8 cellular contexts compared by ENCODE assay signal in genomic region chr11:65095427-65095826, GRCh38. TPM values are rescaled to one million over a fixed set of nuclear protein-coding genes. Genes with fewer than 3 reads are reported as not detected.
DNase-seq lines count a peak whose midpoint lies in the region; ATAC-seq, FAIRE-seq and TF ChIP-seq lines count a peak whose summit lies in the region.

No MANE protein-coding gene starts in this region.

- TF ChIP-seq POLR2A in GM12878 (IDR thresholded peaks at IDR 0.05; ENCODE audit: low read depth, low read length), result no peak
- no peak for TF ChIP-seq POLR2A in transverse colon (IDR thresholded peaks at IDR 0.05)

- H3K79me2 ChIP-seq in GM12878 (ENCODE audit: control insufficient read depth, insufficient read depth, low read length), result peaks cover 9% of the 10 kb centered on the region

- no peak for ATAC-seq in GM12878

- intact Hi-C loops in activated naive CD4-positive, alpha-beta T cell treated with anti-CD3 and anti-CD28 coated beads for 36 hours (cut with micrococcal nuclease), result no loop called here
- intact Hi-C loops in GM12878 (cut with micrococcal nuclease; ENCODE audit: unreplicated experiment), result loop anchor here (5.0 kb wide), 1 partner anchor 83 kb away; the partner anchor contains the start of gene ARL2
- intact Hi-C loops in transverse colon (cut with DNase I; ENCODE audit: low total_unique reads), result no loop called here

- BruUV-seq in GM12878 (replicated peaks; lab: Mats Ljungman, UMichigan), result no TSS peak

- peak overlapping the region; percentile 66 for H3K4me2 ChIP-seq in GM12878 (ENCODE audit: control insufficient read depth, insufficient read depth)

- no peak overlapping the region for H3K4me3 ChIP-seq in GM12878
- H3K4me3 ChIP-seq in transverse colon, result peak overlapping the region in 1 of 4 donors; percentile 86

- H2AFZ ChIP-seq in GM12878 (ENCODE audit: control insufficient read depth, low read depth, low read length), result peak overlapping the region; percentile 98

- no peak overlapping the region; the same call in 1 of the 2 replicates for H3K9ac ChIP-seq in GM12878 (ENCODE audit: control insufficient read depth, insufficient read depth, low read length)

- no peaks in the 10 kb centered on the region for H3K36me3 ChIP-seq in GM12878 (ENCODE audit: control insufficient read depth in 2 of 2, insufficient read depth in 2 of 2, low read length in 1 of 2)
- peaks cover 0 to 9% (median 0%) of the 10 kb centered on the region in 4 donors for H3K36me3 ChIP-seq in transverse colon

- H3K4me1 ChIP-seq in GM12878 (ENCODE audit: control insufficient read depth, insufficient read depth, low read length) (peaks cover 4% of the 10 kb centered on the region), transverse colon (peaks cover 8 to 17% (median 14%) of the 10 kb centered on the region in 4 donors)

- H3K4me3 Mint-ChIP-seq in activated naive CD4-positive, alpha-beta T cell treated with anti-CD3 and anti-CD28 coated beads for 36 hours, result peak overlapping the region; percentile 94

- H3K27ac ChIP-seq in GM12878 (ENCODE audit: control insufficient read depth, insufficient read depth) (0 out of 2 replicates have a peak overlapping the region, but pooled peaks have one; percentile 45), transverse colon (peak overlapping the region; percentile 90 to 95 (median 94))

- peaks cover 17% of the 10 kb centered on the region for H3K4me1 Mint-ChIP-seq in activated naive CD4-positive, alpha-beta T cell treated with anti-CD3 and anti-CD28 coated beads for 36 hours (ENCODE audit: low read depth)

- no peak for TF ChIP-seq RAD21 in GM12878 (IDR thresholded peaks at IDR 0.05; ENCODE audit: insufficient read depth, low read depth, low read length)

- DNase-seq in activated naive CD4-positive, alpha-beta T cell treated with anti-CD3 and anti-CD28 coated beads for 36 hours, result no peak
- DNase-seq in activated naive CD4-positive, alpha-beta T cell treated with Interleukin-2 at 50 U/mL for 16 hours, result no peak
- no peak for DNase-seq in GM12878 (ENCODE audit: low read depth, low spot score)
- peak; percentile 7 for DNase-seq in medulla oblongata (ENCODE audit: extremely low spot score)
- DNase-seq in transverse colon, result no peak
- DNase-seq in DMS53 (lab: John Stamatoyannopoulos, UW), result no peak
- DNase-seq in germinal center (ENCODE audit: low spot score), result no peak
- no peak for DNase-seq in NCI-H2196 treated with DMSO at 0.1 percent for 48 hours (lab: John Stamatoyannopoulos, UW; ENCODE audit: unreplicated experiment)

- H3K9me3 Mint-ChIP-seq in activated naive CD4-positive, alpha-beta T cell treated with anti-CD3 and anti-CD28 coated beads for 36 hours, result no peaks in the 10 kb centered on the region

- peaks cover 2% of the 10 kb centered on the region for H3K36me3 Mint-ChIP-seq in activated naive CD4-positive, alpha-beta T cell treated with anti-CD3 and anti-CD28 coated beads for 36 hours (ENCODE audit: low read depth)

- in situ Hi-C loops in GM12878 (cut with MboI) (no loop called here), transverse colon (cut with MboI; ENCODE audit: low pct_ligation_motif_present in 1 of 4, low pct_unique_long_range_greater_than_20kb in 1 of 4, low sequenced_read_pairs in 3 of 4) (no loop called here)

- peak overlapping the region; percentile 95 for H3K27ac Mint-ChIP-seq in activated naive CD4-positive, alpha-beta T cell treated with anti-CD3 and anti-CD28 coated beads for 36 hours

- POLR2A ChIA-PET in GM12878 (lab: Charles Lee), result interaction anchor here (0.8 kb wide), 1 partner anchor 12 kb away, joined by 4 read pairs; the partner anchor contains the start of gene CDCA5

- WGBS in GM12878 (ENCODE audit: insufficient coverage, insufficient replicate concordance, low lambda C conversion rate, missing lambda C conversion rate), result 89% methylated on average over 22 of the region's 22 CpGs
- WGBS in transverse colon (ENCODE audit: low coverage in 1 of 2), 2 donors, result 92% methylated on average over 22 of the region's 22 CpGs; no CpG with 5 or more reads in 1 of the 2 donors

- no peaks in the 10 kb centered on the region for H3K9me3 ChIP-seq in GM12878 (replicated peaks; ENCODE audit: control insufficient read depth, insufficient read depth, low read length)
- H3K9me3 ChIP-seq in transverse colon, result no peaks in the 10 kb centered on the region

- CTCF ChIA-PET in activated naive CD4-positive, alpha-beta T cell treated with anti-CD3 and anti-CD28 coated beads for 36 hours (lab: Charles Lee), result interaction anchor here (2.5 kb wide), 1 partner anchor 16 kb away, joined by 17 read pairs; the partner anchor contains the start of gene TM7SF2
- CTCF ChIA-PET in GM12878 (lab: Yijun Ruan, JAX), result interaction anchor here (7.0 kb wide), 1 partner anchor 82 kb away, joined by 38 read pairs; the partner anchor contains the start of gene ARL2

- TF ChIP-seq EP300 in GM12878 (IDR thresholded peaks at IDR 0.05; ENCODE audit: borderline replicate concordance in 1 of 2, control insufficient read depth in 1 of 2, low read depth in 2 of 2, low read length in 2 of 2), result no peak
- no peak for TF ChIP-seq EP300 in transverse colon (IDR thresholded peaks at IDR 0.05; ENCODE audit: low read depth)

- FAIRE-seq in GM12878 (lab: Jason Lieb, UNC), result no peak

- SMC1A ChIA-PET in GM12878 (lab: Charles Lee; ENCODE audit: uncharacterized antibody, unreplicated experiment), result interaction anchor here (0.8 to 2.0 kb wide), 3 partner anchors 10 to 247 kb away, joined by 3 to 6 read pairs (median 3); no protein-coding TSS in a partner anchor

- no peaks in the 10 kb centered on the region for H3K27me3 ChIP-seq in GM12878 (replicated peaks in 1 of 2; ENCODE audit: control insufficient read depth in 2 of 2, insufficient read depth in 2 of 2, low read length in 1 of 2)
- no peaks in the 10 kb centered on the region for H3K27me3 ChIP-seq in transverse colon

- TF ChIP-seq CTCF in GM12878 (IDR thresholded peaks at IDR 0.05 in 2 of 3, conservative IDR thresholded peaks at IDR 0.05 in 1 of 3; ENCODE audit: control insufficient read depth in 2 of 3, extremely low read depth in 1 of 3, insufficient read depth in 1 of 3, low read depth in 3 of 3, low read length in 3 of 3) (no peak), transverse colon (IDR thresholded peaks at IDR 0.05) (no peak)

- no peaks in the 10 kb centered on the region for H4K20me1 ChIP-seq in GM12878 (ENCODE audit: control insufficient read depth, insufficient read depth)

- no peaks in the 10 kb centered on the region for H3K27me3 Mint-ChIP-seq in activated naive CD4-positive, alpha-beta T cell treated with anti-CD3 and anti-CD28 coated beads for 36 hours (ENCODE audit: low read depth)

- RAD21 ChIA-PET in GM12878 (lab: Charles Lee; ENCODE audit: unreplicated experiment), result interaction anchor here (1.3 kb wide), 1 partner anchor 13 kb away, joined by 3 read pairs; no protein-coding TSS in a partner anchor

RNA-seq across cellular contexts. Expression of gene VPS51, which starts 0.6 kb away (rescaled TPM):
- total RNA-seq in activated naive CD4-positive, alpha-beta T cell treated with anti-CD3 and anti-CD28 coated beads for 36 hours, result 10 to 100 TPM; 90.8 to 96.0 TPM
- 185 and 198 TPM in 2 replicates for total RNA-seq in GM12878 (2013; cell fraction: nucleolus; rRNA removed)
- total RNA-seq in GM12878 (2014; rRNA removed) (213 and 279 TPM in 2 replicates), GM12878 (2014; rRNA removed; fragmentation: Illumina TruSeq; extraction: Trizol) (55.8 and 61.6 TPM in 2 replicates), GM12878 (2021) (130 and 140 TPM in 2 replicates), transverse colon (100 to 1,000 TPM; 252 to 560 (median 437) TPM)
- 45.9 TPM for polyA plus RNA-seq in GM12878 (2011; ENCODE audit: low read depth)
- polyA plus RNA-seq in GM12878 (2011; rRNA removed) (37.6 and 91.8 TPM in 2 replicates), GM12878 (2014; fragmentation: Illumina TruSeq; extraction: Trizol) (8.9 and 25.1 TPM in 2 replicates), GM12878 (2014; fragmentation: Nextera tagmentation; extraction: Ambion mirVana) (1 to 10 TPM; 1.5 to 8.6 TPM), GM12878 (2014; rRNA removed) (123 and 185 TPM in 2 replicates), GM12878 (2016; fragmentation: Nextera tagmentation; extraction: Ambion mirVana) (10 to 100 TPM; 41.9 to 50.7 TPM)
- 91.7 and 147 TPM in 2 replicates for polyA plus RNA-seq in GM12878 (2011; cell fraction: cytosol; rRNA removed)
- 175 and 180 TPM in 2 replicates for polyA plus RNA-seq in GM12878 (2011; cell fraction: nucleus; rRNA removed)
- 112 and 203 TPM in 2 replicates for polyA plus RNA-seq in GM12878 (2012)
- polyA minus RNA-seq in GM12878 (2011; rRNA and poly(A)+ RNA removed), result 120 and 190 TPM in 2 replicates
- polyA minus RNA-seq in GM12878 (2011; cell fraction: cytosol; rRNA and poly(A)+ RNA removed), result 85.1 and 134 TPM in 2 replicates
- 44.9 and 77.3 TPM in 2 replicates for polyA minus RNA-seq in GM12878 (2011; cell fraction: nucleus; rRNA and poly(A)+ RNA removed)

RNA-seq across cellular contexts. Expression of gene ZFPL1, which starts 11.4 kb away (rescaled TPM):
- total RNA-seq in activated naive CD4-positive, alpha-beta T cell treated with anti-CD3 and anti-CD28 coated beads for 36 hours, result 10 to 100 TPM; 24.2 to 25.6 TPM
- total RNA-seq in GM12878 (2013; cell fraction: nucleolus; rRNA removed), result 48.0 and 48.2 TPM in 2 replicates
- 31.7 and 37.2 TPM in 2 replicates for total RNA-seq in GM12878 (2014; rRNA removed)
- 11.0 and 13.8 TPM in 2 replicates for total RNA-seq in GM12878 (2014; rRNA removed; fragmentation: Illumina TruSeq; extraction: Trizol)
- 29.0 and 31.3 TPM in 2 replicates for total RNA-seq in GM12878 (2021)
- polyA plus RNA-seq in GM12878 (2011; ENCODE audit: low read depth), result 19.0 TPM
- polyA plus RNA-seq in GM12878 (2011; rRNA removed), result 13.0 and 24.7 TPM in 2 replicates
- polyA plus RNA-seq in GM12878 (2011; cell fraction: cytosol; rRNA removed), result 31.1 and 31.3 TPM in 2 replicates
- polyA plus RNA-seq in GM12878 (2011; cell fraction: nucleus; rRNA removed), result 66.5 and 81.1 TPM in 2 replicates
- 32.6 and 52.6 TPM in 2 replicates for polyA plus RNA-seq in GM12878 (2012)
- 9.7 and 20.5 TPM in 2 replicates for polyA plus RNA-seq in GM12878 (2014; fragmentation: Illumina TruSeq; extraction: Trizol)
- 1 to 10 TPM; 2.2 to 5.6 TPM for polyA plus RNA-seq in GM12878 (2014; fragmentation: Nextera tagmentation; extraction: Ambion mirVana)
- polyA plus RNA-seq in GM12878 (2014; rRNA removed), result 29.3 and 38.0 TPM in 2 replicates
- polyA plus RNA-seq in GM12878 (2016; fragmentation: Nextera tagmentation; extraction: Ambion mirVana), result 10 to 100 TPM; 36.6 to 37.8 TPM
- polyA minus RNA-seq in GM12878 (2011; rRNA and poly(A)+ RNA removed), result 24.6 and 30.6 TPM in 2 replicates
- 14.3 and 16.2 TPM in 2 replicates for polyA minus RNA-seq in GM12878 (2011; cell fraction: cytosol; rRNA and poly(A)+ RNA removed)
- polyA minus RNA-seq in GM12878 (2011; cell fraction: nucleus; rRNA and poly(A)+ RNA removed), result 36.6 and 64.6 TPM in 2 replicates
- total RNA-seq in transverse colon, result 100 to 1,000 TPM in 1 of 4 donors, 10 to 100 TPM in 3; 44.5 to 105 (median 64.2) TPM

RNA-seq across cellular contexts. Expression of gene CDCA5, which starts 11.6 kb away (rescaled TPM):
- 100 to 1,000 TPM; 169 to 174 TPM for total RNA-seq in activated naive CD4-positive, alpha-beta T cell treated with anti-CD3 and anti-CD28 coated beads for 36 hours
- total RNA-seq in GM12878 (2013; cell fraction: nucleolus; rRNA removed), result 14.2 and 15.0 TPM in 2 replicates
- total RNA-seq in GM12878 (2014; rRNA removed), result 54.8 and 58.4 TPM in 2 replicates
- total RNA-seq in GM12878 (2014; rRNA removed; fragmentation: Illumina TruSeq; extraction: Trizol), result 46.1 and 47.9 TPM in 2 replicates
- total RNA-seq in GM12878 (2021), result 78.1 and 81.4 TPM in 2 replicates
- polyA plus RNA-seq in GM12878 (2011; ENCODE audit: low read depth), result 25.0 TPM
- polyA plus RNA-seq in GM12878 (2011; rRNA removed), result 32.4 and 44.0 TPM in 2 replicates
- polyA plus RNA-seq in GM12878 (2011; cell fraction: cytosol; rRNA removed), result 57.8 and 59.5 TPM in 2 replicates
- polyA plus RNA-seq in GM12878 (2011; cell fraction: nucleus; rRNA removed), result 41.6 and 51.2 TPM in 2 replicates
- 38.6 and 41.4 TPM in 2 replicates for polyA plus RNA-seq in GM12878 (2012)
- polyA plus RNA-seq in GM12878 (2014; fragmentation: Illumina TruSeq; extraction: Trizol), result 44.7 and 71.4 TPM in 2 replicates
- polyA plus RNA-seq in GM12878 (2014; fragmentation: Nextera tagmentation; extraction: Ambion mirVana), result 10 to 100 TPM; 21.2 to 34.3 TPM
- polyA plus RNA-seq in GM12878 (2014; rRNA removed), result 77.6 and 80.6 TPM in 2 replicates
- 100 to 1,000 TPM; 105 to 107 TPM for polyA plus RNA-seq in GM12878 (2016; fragmentation: Nextera tagmentation; extraction: Ambion mirVana)
- 23.2 and 37.9 TPM in 2 replicates for polyA minus RNA-seq in GM12878 (2011; rRNA and poly(A)+ RNA removed)
- 17.2 and 25.3 TPM in 2 replicates for polyA minus RNA-seq in GM12878 (2011; cell fraction: cytosol; rRNA and poly(A)+ RNA removed)
- 15.6 and 19.2 TPM in 2 replicates for polyA minus RNA-seq in GM12878 (2011; cell fraction: nucleus; rRNA and poly(A)+ RNA removed)
- 1 to 10 TPM in 3 of 4 donors, not detected in 1; 1.9 to 2.6 (median 2.5) TPM for total RNA-seq in transverse colon

RNA-seq across cellular contexts. Expression of gene TM7SF2, which starts 16.2 kb away (rescaled TPM):
- total RNA-seq in activated naive CD4-positive, alpha-beta T cell treated with anti-CD3 and anti-CD28 coated beads for 36 hours, result 10 to 100 TPM; 10.9 to 11.9 TPM
- 19.4 and 25.9 TPM in 2 replicates for total RNA-seq in GM12878 (2013; cell fraction: nucleolus; rRNA removed)
- 29.6 and 32.8 TPM in 2 replicates for total RNA-seq in GM12878 (2014; rRNA removed)
- total RNA-seq in GM12878 (2014; rRNA removed; fragmentation: Illumina TruSeq; extraction: Trizol), result 9.2 and 9.3 TPM in 2 replicates
- total RNA-seq in GM12878 (2021), result 30.2 and 31.2 TPM in 2 replicates
- polyA plus RNA-seq in GM12878 (2011; ENCODE audit: low read depth), result 11.5 TPM
- polyA plus RNA-seq in GM12878 (2011; rRNA removed), result 4.8 and 11.0 TPM in 2 replicates
- 15.4 and 15.7 TPM in 2 replicates for polyA plus RNA-seq in GM12878 (2011; cell fraction: cytosol; rRNA removed)
- 57.8 and 60.5 TPM in 2 replicates for polyA plus RNA-seq in GM12878 (2011; cell fraction: nucleus; rRNA removed)
- 19.4 and 19.7 TPM in 2 replicates for polyA plus RNA-seq in GM12878 (2012)
- polyA plus RNA-seq in GM12878 (2014; fragmentation: Illumina TruSeq; extraction: Trizol), result 4.3 and 11.3 TPM in 2 replicates
- 1 to 10 TPM in 1 of 2 experiments, under 1 TPM in 1; 0.52 to 2.9 TPM for polyA plus RNA-seq in GM12878 (2014; fragmentation: Nextera tagmentation; extraction: Ambion mirVana)
- polyA plus RNA-seq in GM12878 (2014; rRNA removed), result 37.9 and 38.2 TPM in 2 replicates
- polyA plus RNA-seq in GM12878 (2016; fragmentation: Nextera tagmentation; extraction: Ambion mirVana), result 10 to 100 TPM; 47.4 to 57.7 TPM
- 13.7 and 19.6 TPM in 2 replicates for polyA minus RNA-seq in GM12878 (2011; rRNA and poly(A)+ RNA removed)
- polyA minus RNA-seq in GM12878 (2011; cell fraction: cytosol; rRNA and poly(A)+ RNA removed), result 4.4 and 7.5 TPM in 2 replicates
- 14.4 and 22.4 TPM in 2 replicates for polyA minus RNA-seq in GM12878 (2011; cell fraction: nucleus; rRNA and poly(A)+ RNA removed)
- 10 to 100 TPM; 29.4 to 59.5 (median 42.3) TPM for total RNA-seq in transverse colon

RNA-seq across cellular contexts. Expression of gene ZNHIT2, which starts 22.1 kb away (rescaled TPM):
- 1 to 10 TPM; 5.6 to 6.1 TPM for total RNA-seq in activated naive CD4-positive, alpha-beta T cell treated with anti-CD3 and anti-CD28 coated beads for 36 hours
- total RNA-seq in GM12878 (2013; cell fraction: nucleolus; rRNA removed), result 2.4 and 4.4 TPM in 2 replicates
- total RNA-seq in GM12878 (2014; rRNA removed), result 12.9 and 20.4 TPM in 2 replicates
- total RNA-seq in GM12878 (2014; rRNA removed; fragmentation: Illumina TruSeq; extraction: Trizol), result 1.3 and 2.0 TPM in 2 replicates
- 15.5 TPM in 2 replicates for total RNA-seq in GM12878 (2021)
- 0.93 TPM for polyA plus RNA-seq in GM12878 (2011; ENCODE audit: low read depth)
- polyA plus RNA-seq in GM12878 (2011; rRNA removed), result 0.27 and 0.88 TPM in 2 replicates
- polyA plus RNA-seq in GM12878 (2011; cell fraction: cytosol; rRNA removed), result 1.5 and 4.1 TPM in 2 replicates
- 2.9 and 4.6 TPM in 2 replicates for polyA plus RNA-seq in GM12878 (2011; cell fraction: nucleus; rRNA removed)
- 5.8 and 6.2 TPM in 2 replicates for polyA plus RNA-seq in GM12878 (2012)
- 0.24 TPM in 1 of 2 replicates, not detected in the other for polyA plus RNA-seq in GM12878 (2014; fragmentation: Illumina TruSeq; extraction: Trizol)
- under 1 TPM in 1 of 2 experiments, not detected in 1; 0.40 TPM for polyA plus RNA-seq in GM12878 (2014; fragmentation: Nextera tagmentation; extraction: Ambion mirVana)
- polyA plus RNA-seq in GM12878 (2014; rRNA removed), result 15.5 and 18.3 TPM in 2 replicates
- 10 to 100 TPM; 17.8 to 18.7 TPM for polyA plus RNA-seq in GM12878 (2016; fragmentation: Nextera tagmentation; extraction: Ambion mirVana)
- 1.2 and 1.5 TPM in 2 replicates for polyA minus RNA-seq in GM12878 (2011; rRNA and poly(A)+ RNA removed)
- polyA minus RNA-seq in GM12878 (2011; cell fraction: cytosol; rRNA and poly(A)+ RNA removed), result 3.3 TPM in 2 replicates
- polyA minus RNA-seq in GM12878 (2011; cell fraction: nucleus; rRNA and poly(A)+ RNA removed), result 5.0 and 11.1 TPM in 2 replicates
- 10 to 100 TPM in 3 of 4 donors, 1 to 10 TPM in 1; 9.6 to 40.8 (median 12.2) TPM for total RNA-seq in transverse colon

Comparison
In these comparisons a context has a peak if more than half of its experiments do, and no peak if none do; other contexts are left out.
1. RNA of gene CDCA5, which starts 11.6 kb away (total RNA-seq): 169 to 174 TPM in activated naive CD4-positive, alpha-beta T cell treated with anti-CD3 and anti-CD28 coated beads for 36 hours and 14.2 to 81.4 TPM in GM12878; 1.9 to 2.6 TPM in transverse colon; every median in the first group is over 4 times any median in the second.